ENCODE assay signal across 34 cellular contexts in genomic region chr6:165340532-165340931, GRCh38. TPM values are rescaled to one million over a fixed set of nuclear protein-coding genes. Genes with fewer than 3 reads are reported as not detected.
"Had no signal": no experiment of that assay in that cellular context is flagged by ENCODE, and none has a peak within 500 bp of the region (broad histone marks: within the 10 kb centered on the region; RNA-seq: fewer than 3 reads in every experiment).

No MANE protein-coding gene starts in this region.

- H3K9ac ChIP-seq: SK-N-SH had no signal

- H3K36me3 Mint-ChIP-seq: activated naive CD8-positive, alpha-beta T cell treated with anti-CD3 and anti-CD28 coated beads for 36 hours had no signal

- FAIRE-seq: K562, TTC549 had no signal

- H3K9me3 ChIP-seq: Peyer's patch, SJSA1, SK-N-SH had no signal

- H3K27ac Mint-ChIP-seq: activated CD4-positive, alpha-beta T cell treated with anti-CD3 and anti-CD28 coated beads for 36 hours; activated CD4-positive, alpha-beta T cell treated with anti-CD3 and anti-CD28 coated beads, Interleukin-2, amount 10 ng/mL, durations not matched to agents 7 days and 5 days; activated CD8-positive, alpha-beta T cell treated with anti-CD3 and anti-CD28 coated beads, Interleukin-2, amount 10 ng/mL, durations not matched to agents 7 days and 5 days; activated naive CD8-positive, alpha-beta T cell treated with anti-CD3 and anti-CD28 coated beads for 36 hours; T-helper 1 cell treated with Interleukin-12 subunit alpha and Interleukin-12 subunit beta and Interleukin-4 antibody, amounts not matched to agents 30 μg/mL and 1 μg/mL, for 36 hours; T-helper 2 cell treated with Interferon-gamma antibody and Interleukin-4, amounts not matched to agents 5 μg/mL and 100 μg/mL, for 36 hours had no signal

- H3K4me2 ChIP-seq: SK-N-SH had no signal

- H3K4me3 Mint-ChIP-seq: activated CD4-positive, alpha-beta T cell treated with anti-CD3 and anti-CD28 coated beads for 36 hours; activated CD4-positive, alpha-beta T cell treated with anti-CD3 and anti-CD28 coated beads, Interleukin-2, amount 10 ng/mL, durations not matched to agents 7 days and 5 days; activated CD8-positive, alpha-beta T cell treated with anti-CD3 and anti-CD28 coated beads, Interleukin-2, amount 10 ng/mL, durations not matched to agents 7 days and 5 days; activated naive CD8-positive, alpha-beta T cell treated with anti-CD3 and anti-CD28 coated beads for 36 hours; central memory CD8-positive, alpha-beta T cell; T-helper 1 cell treated with Interleukin-12 subunit alpha and Interleukin-12 subunit beta and Interleukin-4 antibody, amounts not matched to agents 30 μg/mL and 1 μg/mL, for 36 hours; T-helper 2 cell treated with Interferon-gamma antibody and Interleukin-4, amounts not matched to agents 5 μg/mL and 100 μg/mL, for 36 hours had no signal

- H3K9me3 Mint-ChIP-seq: activated naive CD8-positive, alpha-beta T cell treated with anti-CD3 and anti-CD28 coated beads for 36 hours had no signal

- H3K4me3 ChIP-seq: cardiac muscle cell, K562, Peyer's patch, SJSA1 had no signal

- H3K27me3 ChIP-seq: cardiac muscle cell, Peyer's patch, SJSA1 had no signal

- H3K4me1 ChIP-seq: Peyer's patch, SJSA1 had no signal

- H3K27ac ChIP-seq: cardiac muscle cell, Peyer's patch, SJSA1 had no signal

- H3K27me3 Mint-ChIP-seq: activated CD4-positive, alpha-beta T cell treated with anti-CD3 and anti-CD28 coated beads for 36 hours; activated CD4-positive, alpha-beta T cell treated with anti-CD3 and anti-CD28 coated beads, Interleukin-2, amount 10 ng/mL, durations not matched to agents 7 days and 5 days; activated naive CD8-positive, alpha-beta T cell treated with anti-CD3 and anti-CD28 coated beads for 36 hours; central memory CD8-positive, alpha-beta T cell had no signal

- H3K36me3 ChIP-seq: cardiac muscle cell, Peyer's patch, SJSA1 had no signal

- H3K4me1 Mint-ChIP-seq: activated CD4-positive, alpha-beta T cell treated with anti-CD3 and anti-CD28 coated beads for 36 hours; activated CD4-positive, alpha-beta T cell treated with anti-CD3 and anti-CD28 coated beads, Interleukin-2, amount 10 ng/mL, durations not matched to agents 7 days and 5 days; activated naive CD8-positive, alpha-beta T cell treated with anti-CD3 and anti-CD28 coated beads for 36 hours; central memory CD8-positive, alpha-beta T cell had no signal

- DNase-seq: activated CD4-positive, alpha-beta T cell treated with anti-CD3 and anti-CD28 coated beads for 36 hours; activated CD4-positive, alpha-beta T cell treated with anti-CD3 and anti-CD28 coated beads, Interleukin-2, amount 10 ng/mL, durations not matched to agents 7 days and 5 days; activated CD4-positive, alpha-beta T cell treated with anti-CD3 and anti-CD28 coated beads, Interleukin-2, amount 50 U/mL, for 48 hours; activated CD8-positive, alpha-beta memory T cell treated with anti-CD3 and anti-CD28 coated beads, Interleukin-2, amount 50 U/mL, for 4 hours; activated CD8-positive, alpha-beta T cell treated with anti-CD3 and anti-CD28 coated beads, Interleukin-2, amount 10 ng/mL, durations not matched to agents 7 days and 5 days; activated effector memory CD4-positive, alpha-beta T cell treated with Interleukin-2 at 50 U/mL for 16 hours; activated naive CD4-positive, alpha-beta T cell treated with anti-CD3 and anti-CD28 coated beads, Interleukin-2, amount 50 U/mL, for 16 hours; activated naive CD8-positive, alpha-beta T cell treated with anti-CD3 and anti-CD28 coated beads for 36 hours; activated T-cell treated with anti-CD3 and anti-CD28 coated beads for 4 hours; activated T-cell treated with anti-CD3 and anti-CD28 coated beads, Interleukin-2, amount 50 U/mL, for 48 hours; amniotic stem cell; aorta; NCI-H1105; NCI-H1417 treated with DMSO at 0.1 percent for 48 hours; NCI-H187 treated with DMSO at 0.1 percent for 48 hours; NCI-H2081; NCI-H2171; NCI-H510A; NCI-H526; NCI-H748 treated with DMSO at 0.1 percent for 48 hours; NK-92 treated with Interleukin-12 subunit alpha and Interleukin-12 subunit beta, amount 100 ng/mL, for 24 hours; PC-3; Peyer's patch; RPMI8226; SHP77 treated with DMSO at 0.1 percent for 48 hours; SK-N-SH had no signal

RNA-seq across cellular contexts. Expression of gene C6orf118, which starts 31.1 kb away (rescaled TPM):
- total RNA-seq: activated CD4-positive, alpha-beta T cell treated with anti-CD3 and anti-CD28 coated beads for 36 hours; activated CD4-positive, alpha-beta T cell treated with anti-CD3 and anti-CD28 coated beads, Interleukin-2, amount 10 ng/mL, durations not matched to agents 7 days and 5 days; activated CD8-positive, alpha-beta T cell treated with anti-CD3 and anti-CD28 coated beads, Interleukin-2, amount 10 ng/mL, durations not matched to agents 7 days and 5 days; activated naive CD8-positive, alpha-beta T cell treated with anti-CD3 and anti-CD28 coated beads for 36 hours; aorta; K562; M059J; PC-3; Peyer's patch; SJSA1 had no signal
- polyA plus RNA-seq: aorta, cardiac muscle cell, K562, SK-N-SH had no signal
